Comparison of ENCODE assay signal across 16 cellular contexts in the genomic region with DNA sequence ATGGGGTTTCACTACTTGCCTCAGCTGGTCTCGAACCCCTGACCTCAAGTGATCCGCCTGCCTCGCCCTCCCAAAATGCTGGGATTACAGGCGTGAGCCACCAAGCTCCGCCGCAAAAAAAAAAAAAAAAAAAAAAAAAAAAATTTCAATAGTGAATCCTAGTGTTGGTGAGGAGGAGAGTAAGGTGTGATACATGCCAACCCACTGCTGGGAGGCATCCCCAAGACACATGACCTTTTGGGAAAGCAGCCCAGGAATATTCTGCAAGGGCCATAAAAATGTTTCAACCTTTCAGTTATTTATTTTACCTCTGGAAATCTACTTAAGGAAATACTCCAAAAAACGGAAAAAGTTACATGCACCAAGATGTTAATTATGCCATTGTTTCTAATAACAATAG.
A peak's percentile ranks its signal among the peaks of the same experiment; 100 is the strongest.
DNase-seq lines count a peak whose midpoint lies in the region; ATAC-seq and TF ChIP-seq lines count a peak whose summit lies in the region.
"Had no signal": no experiment of that assay in that cellular context is flagged by ENCODE, and none has a peak within 500 bp of the region (broad histone marks: within the 10 kb centered on the region; RNA-seq: fewer than 3 reads in every experiment).

No MANE protein-coding gene starts in this region.

- TF ChIP-seq CTCF in HEK293 (tag by site-specific recombination; IDR thresholded peaks at IDR 0.05) (no peak), body of pancreas (IDR thresholded peaks at IDR 0.05) (no peak), BE2C (IDR thresholded peaks at IDR 0.05; ENCODE audit: low read depth, low read length) (no peak)

- H3K27me3 ChIP-seq in body of pancreas (no peaks in the 10 kb centered on the region), subcutaneous abdominal adipose tissue (ENCODE audit: control insufficient read depth in 5 of 5, insufficient read depth in 4 of 5, low read length in 5 of 5) (no peaks in the 10 kb centered on the region), BE2C (no peaks in the 10 kb centered on the region)
- H3K27me3 ChIP-seq: SJSA1 had no signal

- H3K4me3 ChIP-seq in HEK293 (ENCODE audit: low read depth, low read length) = no peak overlapping the region
- H3K4me3 ChIP-seq in body of pancreas = no peak overlapping the region
- H3K4me3 ChIP-seq in subcutaneous abdominal adipose tissue (ENCODE audit: low read depth in 1 of 5, low read length in 5 of 5) = no peak overlapping the region
- no peak overlapping the region for H3K4me3 ChIP-seq in BE2C (ENCODE audit: low read depth, low read length)
- H3K4me3 ChIP-seq: SJSA1 had no signal

- no peaks in the 10 kb centered on the region for H3K9me3 ChIP-seq in HEK293 (ENCODE audit: control insufficient read depth, insufficient read depth, low read depth, low read length)
- no peaks in the 10 kb centered on the region for H3K9me3 ChIP-seq in body of pancreas
- H3K9me3 ChIP-seq in subcutaneous abdominal adipose tissue (ENCODE audit: control insufficient read depth in 5 of 5, low read length in 5 of 5) = no peaks in the 10 kb centered on the region
- H3K9me3 ChIP-seq in BE2C = no peaks in the 10 kb centered on the region
- H3K9me3 ChIP-seq: SJSA1 had no signal

- TF ChIP-seq POLR2A in body of pancreas (IDR thresholded peaks at IDR 0.05) = no peak

- H3K27ac ChIP-seq in HEK293 (ENCODE audit: extremely low read depth, low read depth, low read length) = no peak overlapping the region
- no peak overlapping the region for H3K27ac ChIP-seq in body of pancreas
- peak overlapping the region; percentile 6 for H3K27ac ChIP-seq in subcutaneous abdominal adipose tissue (ENCODE audit: low read depth, low read length)
- H3K27ac ChIP-seq: SJSA1 had no signal

- no peak overlapping the region for H3K9ac ChIP-seq in subcutaneous abdominal adipose tissue (ENCODE audit: low read length in 5 of 5)

- 92 to 95% methylated on average over 7 of the region's 7 CpGs for WGBS in body of pancreas, 2 donors

- ATAC-seq in left ventricle myocardium superior = peak; percentile 11
- no peak for ATAC-seq in Right ventricle myocardium inferior
- ATAC-seq in body of pancreas = peak; percentile 44
- ATAC-seq in HG02588 (IDR thresholded peaks at IDR 0.05; ENCODE audit: unreplicated experiment) = no peak
- ATAC-seq in HG03442 (IDR thresholded peaks at IDR 0.05; ENCODE audit: unreplicated experiment) = no peak

- DNase-seq in left ventricle myocardium superior = no peak
- no peak for DNase-seq in Right ventricle myocardium inferior (ENCODE audit: missing footprints)
- DNase-seq in body of pancreas = no peak
- DNase-seq in BE2C = no peak
- DNase-seq: DMS53, HCEC 1CT, NCI-H1436, NCI-H2081 treated with DMSO at 0.1 percent for 48 hours, NCI-H524, OCI-M1, RPMI8226 had no signal

- no peaks in the 10 kb centered on the region for H3K36me3 ChIP-seq in HEK293 (ENCODE audit: control insufficient read depth in 2 of 2, insufficient read depth in 1 of 2, low read length in 2 of 2)
- no peaks in the 10 kb centered on the region for H3K36me3 ChIP-seq in body of pancreas (replicated peaks in 1 of 2; ENCODE audit: insufficient read depth in 1 of 2, low read depth in 2 of 2)
- no peaks in the 10 kb centered on the region for H3K36me3 ChIP-seq in subcutaneous abdominal adipose tissue (ENCODE audit: control insufficient read depth in 5 of 5, insufficient read depth in 5 of 5, low read length in 5 of 5)
- no peaks in the 10 kb centered on the region for H3K36me3 ChIP-seq in BE2C
- H3K36me3 ChIP-seq: SJSA1 had no signal

- intact Hi-C loops in left ventricle myocardium superior (cut with micrococcal nuclease) (no loop called here), Right ventricle myocardium inferior (cut with DNase I) (no loop called here), body of pancreas (cut with DNase I) (no loop called here)

- CTCF ChIA-PET in HEK293 (lab: Yijun Ruan, JAX) = no interaction called here

- no peaks in the 10 kb centered on the region for H3K4me1 ChIP-seq in HEK293 (ENCODE audit: control insufficient read depth, insufficient read depth, low read length)
- H3K4me1 ChIP-seq in body of pancreas = peaks cover 3% of the 10 kb centered on the region
- H3K4me1 ChIP-seq in subcutaneous abdominal adipose tissue (ENCODE audit: control insufficient read depth in 5 of 5, insufficient read depth in 5 of 5, low read length in 5 of 5) = peaks cover 20 to 83% (median 50%) of the 10 kb centered on the region in 5 donors
- H3K4me1 ChIP-seq in BE2C = no peaks in the 10 kb centered on the region; the same call in 1 of the 2 replicates

- POLR2A ChIA-PET in HEK293 (lab: Yijun Ruan, JAX) = interaction anchor here (1.0 kb wide), 1 partner anchor 10 kb away, joined by 4 read pairs; no protein-coding TSS in a partner anchor

TF ChIP-seq in HEK293, 187 proteins besides CTCF, POLR2A, EP300 and RAD21:
- no peak for TF ChIP-seq BCL6B (tag by site-specific recombination; IDR thresholded peaks at IDR 0.05)
- TF ChIP-seq ZNF362 (tag by site-specific recombination; IDR thresholded peaks at IDR 0.05) = peak; percentile 80
TF ChIP-seq in HEK293: peak in this region for 1.

Comparison
In these comparisons a context has a peak if more than half of its experiments do, and no peak if none do; other contexts are left out.
1. ATAC-seq: peak in left ventricle myocardium superior (single experiment) and body of pancreas (single experiment); none in Right ventricle myocardium inferior (single experiment), HG02588 (single experiment) and HG03442 (single experiment).